Comparison of ENCODE assay signal across 1 cellular context in the genomic region with DNA sequence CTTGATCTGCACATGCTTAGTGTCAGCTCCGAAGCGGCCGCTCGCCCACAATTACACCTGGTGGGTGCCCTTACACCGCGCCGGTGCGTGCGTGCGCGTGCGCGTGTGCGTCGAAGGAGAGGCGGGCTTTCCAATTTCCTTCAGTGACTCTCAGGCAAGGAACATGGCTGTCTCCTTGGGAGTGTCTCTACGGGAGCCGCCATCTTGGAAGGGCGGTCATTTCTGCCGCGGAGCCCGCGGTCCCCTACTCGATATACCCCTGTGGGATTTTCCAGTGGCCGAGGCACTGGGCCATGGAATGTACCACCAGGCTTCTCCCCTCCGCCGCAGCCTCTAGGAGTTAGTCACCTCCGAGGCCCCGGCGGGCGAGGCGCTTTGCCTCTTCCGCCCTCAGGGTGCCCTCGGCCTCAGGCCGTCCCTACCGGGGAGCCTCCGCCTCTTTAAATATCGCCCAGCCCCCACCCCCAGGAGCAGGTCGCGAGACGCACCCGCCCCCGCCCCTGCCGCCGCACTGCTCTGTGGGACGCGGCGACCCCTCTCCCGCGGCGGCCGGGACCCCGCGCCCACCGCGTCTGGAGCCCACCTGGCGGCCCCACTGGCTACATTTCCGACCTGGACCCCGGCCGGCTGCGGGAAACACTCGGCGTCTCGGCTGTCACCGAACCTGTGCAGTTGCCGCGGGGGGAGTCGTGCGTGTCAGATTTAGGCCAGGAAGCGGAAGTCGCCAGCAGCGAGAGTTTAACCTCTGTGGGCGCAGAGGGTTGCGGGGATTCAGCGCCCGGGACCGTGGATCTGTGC.
A peak's percentile ranks its signal among the peaks of the same experiment; 100 is the strongest.
TF ChIP-seq lines count a peak whose summit lies in the region.

A gene (minus strand): TSS at position 711 of the 798 bp plus-strand sequence. CDS start 15,741 bp downstream, outside the sequence.

TF ChIP-seq in GM12878, 131 proteins besides CTCF, POLR2A, EP300 and RAD21 (continued from another document and continues in another):
- TF ChIP-seq, protein P1, sequence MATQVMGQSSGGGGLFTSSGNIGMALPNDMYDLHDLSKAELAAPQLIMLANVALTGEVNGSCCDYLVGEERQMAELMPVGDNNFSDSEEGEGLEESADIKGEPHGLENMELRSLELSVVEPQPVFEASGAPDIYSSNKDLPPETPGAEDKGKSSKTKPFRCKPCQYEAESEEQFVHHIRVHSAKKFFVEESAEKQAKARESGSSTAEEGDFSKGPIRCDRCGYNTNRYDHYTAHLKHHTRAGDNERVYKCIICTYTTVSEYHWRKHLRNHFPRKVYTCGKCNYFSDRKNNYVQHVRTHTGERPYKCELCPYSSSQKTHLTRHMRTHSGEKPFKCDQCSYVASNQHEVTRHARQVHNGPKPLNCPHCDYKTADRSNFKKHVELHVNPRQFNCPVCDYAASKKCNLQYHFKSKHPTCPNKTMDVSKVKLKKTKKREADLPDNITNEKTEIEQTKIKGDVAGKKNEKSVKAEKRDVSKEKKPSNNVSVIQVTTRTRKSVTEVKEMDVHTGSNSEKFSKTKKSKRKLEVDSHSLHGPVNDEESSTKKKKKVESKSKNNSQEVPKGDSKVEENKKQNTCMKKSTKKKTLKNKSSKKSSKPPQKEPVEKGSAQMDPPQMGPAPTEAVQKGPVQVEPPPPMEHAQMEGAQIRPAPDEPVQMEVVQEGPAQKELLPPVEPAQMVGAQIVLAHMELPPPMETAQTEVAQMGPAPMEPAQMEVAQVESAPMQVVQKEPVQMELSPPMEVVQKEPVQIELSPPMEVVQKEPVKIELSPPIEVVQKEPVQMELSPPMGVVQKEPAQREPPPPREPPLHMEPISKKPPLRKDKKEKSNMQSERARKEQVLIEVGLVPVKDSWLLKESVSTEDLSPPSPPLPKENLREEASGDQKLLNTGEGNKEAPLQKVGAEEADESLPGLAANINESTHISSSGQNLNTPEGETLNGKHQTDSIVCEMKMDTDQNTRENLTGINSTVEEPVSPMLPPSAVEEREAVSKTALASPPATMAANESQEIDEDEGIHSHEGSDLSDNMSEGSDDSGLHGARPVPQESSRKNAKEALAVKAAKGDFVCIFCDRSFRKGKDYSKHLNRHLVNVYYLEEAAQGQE (IDR thresholded peaks at IDR 0.05; ENCODE audit: low read depth, low read length) = no peak
- TF ChIP-seq STAT3 (IDR thresholded peaks at IDR 0.05; ENCODE audit: low read depth, low read length) (no peak), CBX3 (IDR thresholded peaks at IDR 0.05; ENCODE audit: borderline replicate concordance, low read depth) (no peak), PAX8 (IDR thresholded peaks at IDR 0.05) (no peak), MEF2B (IDR thresholded peaks at IDR 0.05; ENCODE audit: partially characterized antibody, poor library complexity, severe bottlenecking) (no peak), ASH2L (IDR thresholded peaks at IDR 0.05; ENCODE audit: borderline replicate concordance, low read depth) (no peak), JUNB (IDR thresholded peaks at IDR 0.05) (no peak), HDAC2 (IDR thresholded peaks at IDR 0.05) (no peak), POU2F2 (IDR thresholded peaks at IDR 0.05; ENCODE audit: borderline replicate concordance, low read depth, low read length) (no peak), CHD2 (IDR thresholded peaks at IDR 0.05; ENCODE audit: borderline replicate concordance, low read depth, low read length) (no peak), SP1 (IDR thresholded peaks at IDR 0.05; ENCODE audit: low read depth, low read length) (no peak), IRF4 (IDR thresholded peaks at IDR 0.05; ENCODE audit: low read depth, low read length) (no peak), SMC3 (IDR thresholded peaks at IDR 0.05; ENCODE audit: borderline replicate concordance, low read length) (no peak), LARP7 (IDR thresholded peaks at IDR 0.05) (no peak), MXI1 (IDR thresholded peaks at IDR 0.05; ENCODE audit: low read depth, low read length) (peak; percentile 72), RELA (IDR thresholded peaks at IDR 0.05; ENCODE audit: borderline replicate concordance, partially characterized antibody) (no peak), RAD51 (IDR thresholded peaks at IDR 0.05) (no peak), SREBF1 (IDR thresholded peaks at IDR 0.05; ENCODE audit: low read length) (no peak), PAX5 (IDR thresholded peaks at IDR 0.05; ENCODE audit: borderline replicate concordance, low read depth, low read length) (no peak), SUZ12 (IDR thresholded peaks at IDR 0.05; ENCODE audit: unreplicated experiment) (no peak), NR2C2 (IDR thresholded peaks at IDR 0.05; ENCODE audit: borderline replicate concordance, control insufficient read depth, insufficient read length, low read depth) (no peak)
- TF ChIP-seq, protein P2, sequence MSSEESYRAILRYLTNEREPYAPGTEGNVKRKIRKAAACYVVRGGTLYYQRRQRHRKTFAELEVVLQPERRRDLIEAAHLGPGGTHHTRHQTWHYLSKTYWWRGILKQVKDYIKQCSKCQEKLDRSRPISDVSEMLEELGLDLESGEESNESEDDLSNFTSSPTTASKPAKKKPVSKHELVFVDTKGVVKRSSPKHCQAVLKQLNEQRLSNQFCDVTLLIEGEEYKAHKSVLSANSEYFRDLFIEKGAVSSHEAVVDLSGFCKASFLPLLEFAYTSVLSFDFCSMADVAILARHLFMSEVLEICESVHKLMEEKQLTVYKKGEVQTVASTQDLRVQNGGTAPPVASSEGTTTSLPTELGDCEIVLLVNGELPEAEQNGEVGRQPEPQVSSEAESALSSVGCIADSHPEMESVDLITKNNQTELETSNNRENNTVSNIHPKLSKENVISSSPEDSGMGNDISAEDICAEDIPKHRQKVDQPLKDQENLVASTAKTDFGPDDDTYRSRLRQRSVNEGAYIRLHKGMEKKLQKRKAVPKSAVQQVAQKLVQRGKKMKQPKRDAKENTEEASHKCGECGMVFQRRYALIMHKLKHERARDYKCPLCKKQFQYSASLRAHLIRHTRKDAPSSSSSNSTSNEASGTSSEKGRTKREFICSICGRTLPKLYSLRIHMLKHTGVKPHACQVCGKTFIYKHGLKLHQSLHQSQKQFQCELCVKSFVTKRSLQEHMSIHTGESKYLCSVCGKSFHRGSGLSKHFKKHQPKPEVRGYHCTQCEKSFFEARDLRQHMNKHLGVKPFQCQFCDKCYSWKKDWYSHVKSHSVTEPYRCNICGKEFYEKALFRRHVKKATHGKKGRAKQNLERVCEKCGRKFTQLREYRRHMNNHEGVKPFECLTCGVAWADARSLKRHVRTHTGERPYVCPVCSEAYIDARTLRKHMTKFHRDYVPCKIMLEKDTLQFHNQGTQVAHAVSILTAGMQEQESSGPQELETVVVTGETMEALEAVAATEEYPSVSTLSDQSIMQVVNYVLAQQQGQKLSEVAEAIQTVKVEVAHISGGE (CRISPR knock-in tag; IDR thresholded peaks at IDR 0.05) = no peak
- TF ChIP-seq, protein P3, sequence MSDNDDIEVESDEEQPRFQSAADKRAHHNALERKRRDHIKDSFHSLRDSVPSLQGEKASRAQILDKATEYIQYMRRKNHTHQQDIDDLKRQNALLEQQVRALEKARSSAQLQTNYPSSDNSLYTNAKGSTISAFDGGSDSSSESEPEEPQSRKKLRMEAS (IDR thresholded peaks at IDR 0.05; ENCODE audit: low read depth, low read length) = peak; percentile 56; the same call in 1 of the 2 replicates
- TF ChIP-seq, protein P4, sequence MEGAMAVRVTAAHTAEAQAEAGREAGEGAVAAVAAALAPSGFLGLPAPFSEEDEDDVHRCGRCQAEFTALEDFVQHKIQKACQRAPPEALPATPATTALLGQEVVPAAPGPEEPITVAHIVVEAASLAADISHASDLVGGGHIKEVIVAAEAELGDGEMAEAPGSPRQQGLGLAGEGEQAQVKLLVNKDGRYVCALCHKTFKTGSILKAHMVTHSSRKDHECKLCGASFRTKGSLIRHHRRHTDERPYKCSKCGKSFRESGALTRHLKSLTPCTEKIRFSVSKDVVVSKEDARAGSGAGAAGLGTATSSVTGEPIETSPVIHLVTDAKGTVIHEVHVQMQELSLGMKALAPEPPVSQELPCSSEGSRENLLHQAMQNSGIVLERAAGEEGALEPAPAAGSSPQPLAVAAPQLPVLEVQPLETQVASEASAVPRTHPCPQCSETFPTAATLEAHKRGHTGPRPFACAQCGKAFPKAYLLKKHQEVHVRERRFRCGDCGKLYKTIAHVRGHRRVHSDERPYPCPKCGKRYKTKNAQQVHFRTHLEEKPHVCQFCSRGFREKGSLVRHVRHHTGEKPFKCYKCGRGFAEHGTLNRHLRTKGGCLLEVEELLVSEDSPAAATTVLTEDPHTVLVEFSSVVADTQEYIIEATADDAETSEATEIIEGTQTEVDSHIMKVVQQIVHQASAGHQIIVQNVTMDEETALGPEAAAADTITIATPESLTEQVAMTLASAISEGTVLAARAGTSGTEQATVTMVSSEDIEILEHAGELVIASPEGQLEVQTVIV (IDR thresholded peaks at IDR 0.05; ENCODE audit: borderline replicate concordance, partially characterized antibody) = no peak
- TF ChIP-seq, protein P5, sequence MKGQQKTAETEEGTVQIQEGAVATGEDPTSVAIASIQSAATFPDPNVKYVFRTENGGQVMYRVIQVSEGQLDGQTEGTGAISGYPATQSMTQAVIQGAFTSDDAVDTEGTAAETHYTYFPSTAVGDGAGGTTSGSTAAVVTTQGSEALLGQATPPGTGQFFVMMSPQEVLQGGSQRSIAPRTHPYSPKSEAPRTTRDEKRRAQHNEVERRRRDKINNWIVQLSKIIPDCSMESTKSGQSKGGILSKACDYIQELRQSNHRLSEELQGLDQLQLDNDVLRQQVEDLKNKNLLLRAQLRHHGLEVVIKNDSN (IDR thresholded peaks at IDR 0.05; ENCODE audit: borderline replicate concordance, extremely low read length, insufficient read depth, low read depth, low read length) = no peak
- TF ChIP-seq, protein P6, sequence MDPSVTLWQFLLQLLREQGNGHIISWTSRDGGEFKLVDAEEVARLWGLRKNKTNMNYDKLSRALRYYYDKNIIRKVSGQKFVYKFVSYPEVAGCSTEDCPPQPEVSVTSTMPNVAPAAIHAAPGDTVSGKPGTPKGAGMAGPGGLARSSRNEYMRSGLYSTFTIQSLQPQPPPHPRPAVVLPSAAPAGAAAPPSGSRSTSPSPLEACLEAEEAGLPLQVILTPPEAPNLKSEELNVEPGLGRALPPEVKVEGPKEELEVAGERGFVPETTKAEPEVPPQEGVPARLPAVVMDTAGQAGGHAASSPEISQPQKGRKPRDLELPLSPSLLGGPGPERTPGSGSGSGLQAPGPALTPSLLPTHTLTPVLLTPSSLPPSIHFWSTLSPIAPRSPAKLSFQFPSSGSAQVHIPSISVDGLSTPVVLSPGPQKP (IDR thresholded peaks at IDR 0.05; ENCODE audit: low read depth, low read length) = no peak
- TF ChIP-seq, protein P7, sequence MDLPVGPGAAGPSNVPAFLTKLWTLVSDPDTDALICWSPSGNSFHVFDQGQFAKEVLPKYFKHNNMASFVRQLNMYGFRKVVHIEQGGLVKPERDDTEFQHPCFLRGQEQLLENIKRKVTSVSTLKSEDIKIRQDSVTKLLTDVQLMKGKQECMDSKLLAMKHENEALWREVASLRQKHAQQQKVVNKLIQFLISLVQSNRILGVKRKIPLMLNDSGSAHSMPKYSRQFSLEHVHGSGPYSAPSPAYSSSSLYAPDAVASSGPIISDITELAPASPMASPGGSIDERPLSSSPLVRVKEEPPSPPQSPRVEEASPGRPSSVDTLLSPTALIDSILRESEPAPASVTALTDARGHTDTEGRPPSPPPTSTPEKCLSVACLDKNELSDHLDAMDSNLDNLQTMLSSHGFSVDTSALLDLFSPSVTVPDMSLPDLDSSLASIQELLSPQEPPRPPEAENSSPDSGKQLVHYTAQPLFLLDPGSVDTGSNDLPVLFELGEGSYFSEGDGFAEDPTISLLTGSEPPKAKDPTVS (IDR thresholded peaks at IDR 0.05; ENCODE audit: low read depth, low read length) = no peak
- TF ChIP-seq, protein P8, sequence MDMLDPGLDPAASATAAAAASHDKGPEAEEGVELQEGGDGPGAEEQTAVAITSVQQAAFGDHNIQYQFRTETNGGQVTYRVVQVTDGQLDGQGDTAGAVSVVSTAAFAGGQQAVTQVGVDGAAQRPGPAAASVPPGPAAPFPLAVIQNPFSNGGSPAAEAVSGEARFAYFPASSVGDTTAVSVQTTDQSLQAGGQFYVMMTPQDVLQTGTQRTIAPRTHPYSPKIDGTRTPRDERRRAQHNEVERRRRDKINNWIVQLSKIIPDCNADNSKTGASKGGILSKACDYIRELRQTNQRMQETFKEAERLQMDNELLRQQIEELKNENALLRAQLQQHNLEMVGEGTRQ (IDR thresholded peaks at IDR 0.05; ENCODE audit: borderline replicate concordance, low read depth, low read length) = no peak
- TF ChIP-seq, protein P9, sequence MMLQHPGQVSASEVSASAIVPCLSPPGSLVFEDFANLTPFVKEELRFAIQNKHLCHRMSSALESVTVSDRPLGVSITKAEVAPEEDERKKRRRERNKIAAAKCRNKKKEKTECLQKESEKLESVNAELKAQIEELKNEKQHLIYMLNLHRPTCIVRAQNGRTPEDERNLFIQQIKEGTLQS (IDR thresholded peaks at IDR 0.05; ENCODE audit: borderline replicate concordance, extremely low read depth, low read depth, low read length) = no peak
- TF ChIP-seq, protein P10, sequence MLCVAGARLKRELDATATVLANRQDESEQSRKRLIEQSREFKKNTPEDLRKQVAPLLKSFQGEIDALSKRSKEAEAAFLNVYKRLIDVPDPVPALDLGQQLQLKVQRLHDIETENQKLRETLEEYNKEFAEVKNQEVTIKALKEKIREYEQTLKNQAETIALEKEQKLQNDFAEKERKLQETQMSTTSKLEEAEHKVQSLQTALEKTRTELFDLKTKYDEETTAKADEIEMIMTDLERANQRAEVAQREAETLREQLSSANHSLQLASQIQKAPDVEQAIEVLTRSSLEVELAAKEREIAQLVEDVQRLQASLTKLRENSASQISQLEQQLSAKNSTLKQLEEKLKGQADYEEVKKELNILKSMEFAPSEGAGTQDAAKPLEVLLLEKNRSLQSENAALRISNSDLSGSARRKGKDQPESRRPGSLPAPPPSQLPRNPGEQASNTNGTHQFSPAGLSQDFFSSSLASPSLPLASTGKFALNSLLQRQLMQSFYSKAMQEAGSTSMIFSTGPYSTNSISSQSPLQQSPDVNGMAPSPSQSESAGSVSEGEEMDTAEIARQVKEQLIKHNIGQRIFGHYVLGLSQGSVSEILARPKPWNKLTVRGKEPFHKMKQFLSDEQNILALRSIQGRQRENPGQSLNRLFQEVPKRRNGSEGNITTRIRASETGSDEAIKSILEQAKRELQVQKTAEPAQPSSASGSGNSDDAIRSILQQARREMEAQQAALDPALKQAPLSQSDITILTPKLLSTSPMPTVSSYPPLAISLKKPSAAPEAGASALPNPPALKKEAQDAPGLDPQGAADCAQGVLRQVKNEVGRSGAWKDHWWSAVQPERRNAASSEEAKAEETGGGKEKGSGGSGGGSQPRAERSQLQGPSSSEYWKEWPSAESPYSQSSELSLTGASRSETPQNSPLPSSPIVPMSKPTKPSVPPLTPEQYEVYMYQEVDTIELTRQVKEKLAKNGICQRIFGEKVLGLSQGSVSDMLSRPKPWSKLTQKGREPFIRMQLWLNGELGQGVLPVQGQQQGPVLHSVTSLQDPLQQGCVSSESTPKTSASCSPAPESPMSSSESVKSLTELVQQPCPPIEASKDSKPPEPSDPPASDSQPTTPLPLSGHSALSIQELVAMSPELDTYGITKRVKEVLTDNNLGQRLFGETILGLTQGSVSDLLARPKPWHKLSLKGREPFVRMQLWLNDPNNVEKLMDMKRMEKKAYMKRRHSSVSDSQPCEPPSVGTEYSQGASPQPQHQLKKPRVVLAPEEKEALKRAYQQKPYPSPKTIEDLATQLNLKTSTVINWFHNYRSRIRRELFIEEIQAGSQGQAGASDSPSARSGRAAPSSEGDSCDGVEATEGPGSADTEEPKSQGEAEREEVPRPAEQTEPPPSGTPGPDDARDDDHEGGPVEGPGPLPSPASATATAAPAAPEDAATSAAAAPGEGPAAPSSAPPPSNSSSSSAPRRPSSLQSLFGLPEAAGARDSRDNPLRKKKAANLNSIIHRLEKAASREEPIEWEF (IDR thresholded peaks at IDR 0.05; ENCODE audit: insufficient replicate concordance, low read depth, low read length) = no peak
